Comparison of ENCODE assay signal across 1 cellular context in the genomic region with DNA sequence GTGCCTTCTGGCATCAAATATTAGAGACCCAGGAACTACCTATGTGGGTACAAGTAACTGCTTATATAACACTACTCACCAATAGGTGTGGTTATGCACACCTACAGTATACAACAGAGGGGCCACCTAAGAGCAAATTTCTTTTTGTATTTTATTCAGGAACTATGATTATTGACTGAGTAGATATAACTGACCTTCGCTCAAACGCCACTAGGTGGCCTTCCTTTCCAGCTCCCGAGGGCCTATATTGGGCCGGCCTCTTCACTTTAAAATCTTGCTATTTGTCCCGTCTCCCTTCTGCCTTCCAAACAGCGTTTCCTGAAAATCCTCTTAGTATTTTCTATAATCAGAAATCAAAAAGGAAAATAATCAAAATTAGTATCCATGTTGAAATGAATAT.
TF ChIP-seq lines count a peak whose summit lies in the region.

No MANE protein-coding gene starts in this region.

TF ChIP-seq in H1, 55 proteins besides CTCF, POLR2A, EP300 and RAD21 (continued from another document):
- TF ChIP-seq MAX (IDR thresholded peaks at IDR 0.05) (no peak), BCL11A (IDR thresholded peaks at IDR 0.05; ENCODE audit: low read depth in 2 of 2, low read length in 2 of 2) (no peak), SP1 (IDR thresholded peaks at IDR 0.05; ENCODE audit: low read depth, low read length) (no peak), SAP30 (IDR thresholded peaks at IDR 0.05; ENCODE audit: insufficient read depth, insufficient replicate concordance, low read length) (no peak), CREB1 (IDR thresholded peaks at IDR 0.05) (no peak), SIRT6 (IDR thresholded peaks at IDR 0.05; ENCODE audit: low read length) (no peak), TEAD4 (IDR thresholded peaks at IDR 0.05; ENCODE audit: low read depth, low read length) (no peak), TCF12 (IDR thresholded peaks at IDR 0.05; ENCODE audit: low read depth, low read length) (no peak), PHF8 (conservative IDR thresholded peaks at IDR 0.05; ENCODE audit: low read depth, low read length) (no peak)
- TF ChIP-seq, protein P1, sequence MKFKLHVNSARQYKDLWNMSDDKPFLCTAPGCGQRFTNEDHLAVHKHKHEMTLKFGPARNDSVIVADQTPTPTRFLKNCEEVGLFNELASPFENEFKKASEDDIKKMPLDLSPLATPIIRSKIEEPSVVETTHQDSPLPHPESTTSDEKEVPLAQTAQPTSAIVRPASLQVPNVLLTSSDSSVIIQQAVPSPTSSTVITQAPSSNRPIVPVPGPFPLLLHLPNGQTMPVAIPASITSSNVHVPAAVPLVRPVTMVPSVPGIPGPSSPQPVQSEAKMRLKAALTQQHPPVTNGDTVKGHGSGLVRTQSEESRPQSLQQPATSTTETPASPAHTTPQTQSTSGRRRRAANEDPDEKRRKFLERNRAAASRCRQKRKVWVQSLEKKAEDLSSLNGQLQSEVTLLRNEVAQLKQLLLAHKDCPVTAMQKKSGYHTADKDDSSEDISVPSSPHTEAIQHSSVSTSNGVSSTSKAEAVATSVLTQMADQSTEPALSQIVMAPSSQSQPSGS (IDR thresholded peaks at IDR 0.05; ENCODE audit: low read length), result no peak
